In genomic region chr9:91162311-91162710, GRCh38 we compare ENCODE assay signal across 1 cellular context.
TF ChIP-seq lines count a peak whose summit lies in the region.

No MANE protein-coding gene starts in this region.

TF ChIP-seq in K562, 482 proteins besides CTCF, POLR2A, EP300 and RAD21 (continued from another document):
- TF ChIP-seq ZNF518B (CRISPR knock-in tag; IDR thresholded peaks at IDR 0.05) (no peak), MCM3 (IDR thresholded peaks at IDR 0.05) (no peak), TAF15 (IDR thresholded peaks at IDR 0.05; ENCODE audit: low read depth, low read length) (no peak)
